In genomic region chr17:45461524-45462327, GRCh38 we compare ENCODE assay signal across 8 cellular contexts. TPM values are rescaled to one million over a fixed set of nuclear protein-coding genes. Genes with fewer than 3 reads are reported as not detected.
DNase-seq lines count a peak whose midpoint lies in the region; ATAC-seq and TF ChIP-seq lines count a peak whose summit lies in the region.
"Not testable (repeated sequence)": the region's sequence is repeated elsewhere in the genome, so short reads cannot be mapped to it uniquely, and the experiment has no call there.

No MANE protein-coding gene starts in this region.

- DNase-seq in Calu3 (peak; percentile 83), NCI-H1436 treated with DMSO at 0.1 percent for 48 hours (lab: John Stamatoyannopoulos, UW) (peak; percentile 58), T-cell (peak in 2 of 34 experiments; percentile 17 to 22), body of pancreas (peak in 1 of 4 donors; percentile 24), left colon (peak; percentile 57 to 81)
- DNase-seq in stimulated activated CD8-positive, alpha-beta memory T cell treated with anti-CD3 and anti-CD28 coated beads, Interleukin-4, amount 100 ng/mL, for 48 hours: peak; percentile 52

- H3K27ac Mint-ChIP-seq in Calu3 (ENCODE audit: unreplicated experiment) (peak overlapping the region; percentile 86), T-cell (peak overlapping the region; percentile 55 to 80)

- peaks cover 22% of the 10 kb centered on the region for H3K4me1 Mint-ChIP-seq in Calu3 (ENCODE audit: low read depth, unreplicated experiment)
- peaks cover 0 to 16% (median 10%) of the 10 kb centered on the region in 3 donors for H3K4me1 Mint-ChIP-seq in T-cell

- H3K36me3 Mint-ChIP-seq in Calu3 (ENCODE audit: insufficient read depth, unreplicated experiment) (peaks cover 32% of the 10 kb centered on the region), T-cell (peaks cover 11% of the 10 kb centered on the region)

- 70 to 100% methylated on average over 4 to 7 of the region's 8 CpGs for whole genome bisulfite sequencing in body of pancreas, 2 donors

- H3K4me3 ChIP-seq in body of pancreas: not testable (repeated sequence)

- not testable (repeated sequence) for TF ChIP-seq POLR2A in body of pancreas (IDR thresholded peaks at IDR 0.05)

- TF ChIP-seq CTCF in Calu3 (IDR thresholded peaks at IDR 0.05; ENCODE audit: unreplicated experiment); body of pancreas (IDR thresholded peaks at IDR 0.05): not testable (repeated sequence)

- not testable (repeated sequence) for H3K9me3 Mint-ChIP-seq in Calu3 (ENCODE audit: low read depth, unreplicated experiment); T-cell

- H3K27me3 Mint-ChIP-seq in Calu3 (ENCODE audit: unreplicated experiment); T-cell: not testable (repeated sequence)

- peak overlapping the region; percentile 26 for H3K4me3 Mint-ChIP-seq in Calu3 (ENCODE audit: low read depth, unreplicated experiment)
- H3K4me3 Mint-ChIP-seq in T-cell: not testable (repeated sequence)

- not testable (repeated sequence) for H3K9me3 ChIP-seq in body of pancreas

- BruUV-seq in Calu3 (replicated peaks; lab: Mats Ljungman, UMichigan): not testable (repeated sequence)

- not testable (repeated sequence) for H3K4me1 ChIP-seq in body of pancreas

- CTCF ChIA-PET in Calu3 (lab: Charles Lee): interaction anchor here (0.6 kb wide), 1 partner anchor 409 kb away, joined by 4 read pairs; no protein-coding TSS in a partner anchor
- CTCF ChIA-PET in T-cell (lab: Charles Lee): not testable (repeated sequence)

- intact Hi-C loops in Calu3 (cut with micrococcal nuclease; ENCODE audit: unreplicated experiment); body of pancreas (cut with DNase I); left colon (cut with DNase I, micrococcal nuclease): not testable (repeated sequence)

- ATAC-seq in GM19467 (IDR thresholded peaks at IDR 0.05; ENCODE audit: unreplicated experiment) (peak; percentile 77), HG03064 (IDR thresholded peaks at IDR 0.05; ENCODE audit: low read depth, unreplicated experiment) (peak; percentile 70), T-cell (replicated peaks in 1 of 4) (peak; percentile 55 to 91 (median 82)), body of pancreas (peak; percentile 58), left colon (peak; percentile 98)

- POLR2A ChIA-PET in T-cell (lab: Charles Lee): not testable (repeated sequence)

- H3K27me3 ChIP-seq in body of pancreas: not testable (repeated sequence)

- not testable (repeated sequence) for H3K27ac ChIP-seq in body of pancreas

- not testable (repeated sequence) for H3K36me3 ChIP-seq in body of pancreas (replicated peaks in 1 of 2; ENCODE audit: insufficient read depth in 1 of 2, low read depth in 2 of 2)

RNA-seq across cellular contexts. Expression of gene PLEKHM1, which starts 28.8 kb away (rescaled TPM):
- total RNA-seq in Calu3 (2022) (82.4 and 107 TPM in 2 replicates), T-cell (100 to 1,000 TPM in 1 of 5 donors, 10 to 100 TPM in 4; 77.8 to 105 (median 79.4) TPM), body of pancreas (10 to 100 TPM; 20.8 to 35.3 TPM), left colon (10 to 100 TPM; 56.9 to 73.7 TPM)

RNA-seq across cellular contexts. Expression of gene ARHGAP27, which starts 29.1 kb away (rescaled TPM):
- total RNA-seq in Calu3 (2022) (104 and 125 TPM in 2 replicates), T-cell (100 to 1,000 TPM in 3 of 5 donors, 10 to 100 TPM in 2; 56.4 to 120 (median 113) TPM), body of pancreas (10 to 100 TPM; 12.7 to 35.3 TPM), left colon (100 to 1,000 TPM; 146 to 165 TPM)
